ENCODE assay signal across 12 cellular contexts in the genomic region with DNA sequence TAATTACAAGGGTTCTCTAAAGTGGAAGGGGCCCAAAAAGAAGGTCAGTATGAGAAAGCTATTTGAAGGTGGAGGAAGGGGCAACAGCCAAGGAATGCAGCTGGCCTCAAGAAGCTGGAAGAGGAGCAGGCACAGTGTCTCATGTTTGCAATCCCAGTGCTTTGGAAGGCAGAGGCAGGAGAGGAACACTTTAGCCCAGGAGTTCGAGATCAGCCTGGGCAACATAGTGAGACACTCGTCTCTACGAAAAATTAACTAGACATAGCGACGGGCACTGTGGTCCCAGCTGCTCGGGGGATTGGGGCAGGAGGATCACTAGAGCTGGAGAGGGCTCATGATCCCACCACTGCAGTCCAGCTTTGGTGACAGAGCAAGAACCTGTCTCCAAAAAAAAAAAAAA. TPM values are rescaled to one million over a fixed set of nuclear protein-coding genes. Genes with fewer than 3 reads are reported as not detected.
A peak's percentile ranks its signal among the peaks of the same experiment; 100 is the strongest.
DNase-seq lines count a peak whose midpoint lies in the region; ATAC-seq lines count a peak whose summit lies in the region.
"Had no signal": no experiment of that assay in that cellular context is flagged by ENCODE, and none has a peak within 500 bp of the region (broad histone marks: within the 10 kb centered on the region; RNA-seq: fewer than 3 reads in every experiment).

No MANE protein-coding gene starts in this region.

- H3K27ac ChIP-seq in layer of hippocampus (ENCODE audit: low read depth, low read length) (peak overlapping the region; percentile 87), stomach smooth muscle (ENCODE audit: low read length) (no peak overlapping the region)

- H3K27me3 Mint-ChIP-seq in activated CD8-positive, alpha-beta memory T cell treated with anti-CD3 and anti-CD28 coated beads, Interleukin-2, amount 10 ng/mL, durations not matched to agents 7 days and 5 days: peaks cover 19% of the 10 kb centered on the region
- H3K27me3 Mint-ChIP-seq in activated T-helper 1 cell treated with anti-CD3 and anti-CD28 coated beads, Interleukin-12 subunit alpha, Interleukin-12 subunit beta, Interleukin-2, Interleukin-4 antibody, amounts not matched to agents 30 ng/mL and 10 ng/mL and 1 ng/mL, durations not matched to agents 14 hours and 24 hours and 36 hours (ENCODE audit: insufficient read depth): no peaks in the 10 kb centered on the region

- peak overlapping the region; percentile 65 to 85 for H3K4me3 ChIP-seq in stomach smooth muscle (ENCODE audit: low read length in 2 of 2)

- H3K4me3 Mint-ChIP-seq in activated CD8-positive, alpha-beta memory T cell treated with anti-CD3 and anti-CD28 coated beads, Interleukin-2, amount 10 ng/mL, durations not matched to agents 7 days and 5 days: peak overlapping the region; percentile 78
- H3K4me3 Mint-ChIP-seq in activated T-helper 1 cell treated with anti-CD3 and anti-CD28 coated beads, Interleukin-12 subunit alpha, Interleukin-12 subunit beta, Interleukin-2, Interleukin-4 antibody, amounts not matched to agents 30 ng/mL and 10 ng/mL and 1 ng/mL, durations not matched to agents 14 hours and 24 hours and 36 hours: peak overlapping the region; percentile 87

- H3K9ac ChIP-seq in stomach smooth muscle (ENCODE audit: low read length in 2 of 2): no peak overlapping the region

- H3K27me3 ChIP-seq in layer of hippocampus (ENCODE audit: control insufficient read depth, insufficient read depth, low read length) (no peaks in the 10 kb centered on the region), stomach smooth muscle (ENCODE audit: control insufficient read depth in 1 of 2, insufficient read depth in 2 of 2, low read length in 2 of 2) (no peaks in the 10 kb centered on the region)
- H3K27me3 ChIP-seq: left lung, SJCRH30, vagina had no signal

- H3K9me3 Mint-ChIP-seq in activated CD8-positive, alpha-beta memory T cell treated with anti-CD3 and anti-CD28 coated beads, Interleukin-2, amount 10 ng/mL, durations not matched to agents 7 days and 5 days (ENCODE audit: low read depth): no peaks in the 10 kb centered on the region
- no peaks in the 10 kb centered on the region for H3K9me3 Mint-ChIP-seq in activated T-helper 1 cell treated with anti-CD3 and anti-CD28 coated beads, Interleukin-12 subunit alpha, Interleukin-12 subunit beta, Interleukin-2, Interleukin-4 antibody, amounts not matched to agents 30 ng/mL and 10 ng/mL and 1 ng/mL, durations not matched to agents 14 hours and 24 hours and 36 hours

- intact Hi-C loops in activated T-helper 1 cell treated with anti-CD3 and anti-CD28 coated beads, Interleukin-12 subunit alpha, Interleukin-12 subunit beta, Interleukin-2, Interleukin-4 antibody, amounts not matched to agents 30 ng/mL and 10 ng/mL and 1 ng/mL, durations not matched to agents 14 hours and 24 hours and 36 hours (cut with micrococcal nuclease): no loop called here

- no peak for ATAC-seq in activated CD8-positive, alpha-beta memory T cell treated with anti-CD3 and anti-CD28 coated beads, Interleukin-2, amount 10 ng/mL, durations not matched to agents 7 days and 5 days
- no peak for ATAC-seq in HG03139 (IDR thresholded peaks at IDR 0.05; ENCODE audit: unreplicated experiment)
- ATAC-seq in GM21381 (IDR thresholded peaks at IDR 0.05; ENCODE audit: unreplicated experiment): no peak

- H3K36me3 ChIP-seq in stomach smooth muscle (ENCODE audit: control insufficient read depth in 2 of 2, insufficient read depth in 2 of 2, low read length in 2 of 2): no peaks in the 10 kb centered on the region
- H3K36me3 ChIP-seq: left lung, SJCRH30, vagina had no signal

- H3K4me1 ChIP-seq in stomach smooth muscle (ENCODE audit: control insufficient read depth, insufficient read depth, low read length): peaks cover 7% of the 10 kb centered on the region

- no peak for DNase-seq in activated CD8-positive, alpha-beta memory T cell treated with anti-CD3 and anti-CD28 coated beads, Interleukin-2, amount 10 ng/mL, durations not matched to agents 7 days and 5 days
- DNase-seq in activated CD8-positive, alpha-beta memory T cell treated with anti-CD3 and anti-CD28 coated beads, Interleukin-2, amount 50 U/mL, for 4 hours: no peak
- no peak for DNase-seq in activated T-helper 1 cell treated with anti-CD3 and anti-CD28 coated beads, Interleukin-12 subunit alpha, Interleukin-12 subunit beta, Interleukin-2, Interleukin-4 antibody, amounts not matched to agents 30 ng/mL and 10 ng/mL and 1 ng/mL, durations not matched to agents 14 hours and 24 hours and 36 hours (ENCODE audit: low spot score)
- no peak for DNase-seq in NCI-H82 treated with DMSO at 0.1 percent for 48 hours (lab: John Stamatoyannopoulos, UW; ENCODE audit: unreplicated experiment)
- DNase-seq: NCI-H1436 treated with DMSO at 0.1 percent for 48 hours had no signal

- no peaks in the 10 kb centered on the region for H3K36me3 Mint-ChIP-seq in activated CD8-positive, alpha-beta memory T cell treated with anti-CD3 and anti-CD28 coated beads, Interleukin-2, amount 10 ng/mL, durations not matched to agents 7 days and 5 days
- H3K36me3 Mint-ChIP-seq in activated T-helper 1 cell treated with anti-CD3 and anti-CD28 coated beads, Interleukin-12 subunit alpha, Interleukin-12 subunit beta, Interleukin-2, Interleukin-4 antibody, amounts not matched to agents 30 ng/mL and 10 ng/mL and 1 ng/mL, durations not matched to agents 14 hours and 24 hours and 36 hours (ENCODE audit: low read depth): peaks cover 2% of the 10 kb centered on the region

- no peaks in the 10 kb centered on the region for H3K9me3 ChIP-seq in stomach smooth muscle (ENCODE audit: control insufficient read depth in 2 of 2, low read length in 2 of 2)
- H3K9me3 ChIP-seq: left lung, SJCRH30, vagina had no signal

- peak overlapping the region; percentile 54 for H3K27ac Mint-ChIP-seq in activated CD8-positive, alpha-beta memory T cell treated with anti-CD3 and anti-CD28 coated beads, Interleukin-2, amount 10 ng/mL, durations not matched to agents 7 days and 5 days
- H3K27ac Mint-ChIP-seq in activated T-helper 1 cell treated with anti-CD3 and anti-CD28 coated beads, Interleukin-12 subunit alpha, Interleukin-12 subunit beta, Interleukin-2, Interleukin-4 antibody, amounts not matched to agents 30 ng/mL and 10 ng/mL and 1 ng/mL, durations not matched to agents 14 hours and 24 hours and 36 hours: peak overlapping the region; percentile 3

- CTCF ChIA-PET in activated CD8-positive, alpha-beta memory T cell treated with anti-CD3 and anti-CD28 coated beads, Interleukin-2, amount 10 ng/mL, durations not matched to agents 7 days and 5 days (lab: Charles Lee): interaction anchor here (0.7 to 2.9 kb wide), 6 partner anchors 8 to 290 kb away, joined by 3 to 8 read pairs (median 4); no protein-coding TSS in a partner anchor

- peaks cover 42% of the 10 kb centered on the region for H3K4me1 Mint-ChIP-seq in activated CD8-positive, alpha-beta memory T cell treated with anti-CD3 and anti-CD28 coated beads, Interleukin-2, amount 10 ng/mL, durations not matched to agents 7 days and 5 days
- H3K4me1 Mint-ChIP-seq in activated T-helper 1 cell treated with anti-CD3 and anti-CD28 coated beads, Interleukin-12 subunit alpha, Interleukin-12 subunit beta, Interleukin-2, Interleukin-4 antibody, amounts not matched to agents 30 ng/mL and 10 ng/mL and 1 ng/mL, durations not matched to agents 14 hours and 24 hours and 36 hours (ENCODE audit: low read depth): peaks cover 51% of the 10 kb centered on the region

RNA-seq across cellular contexts. Expression of gene NEK3, which starts 0.7 kb away (rescaled TPM):
- 1 to 10 TPM; 2.6 to 2.8 TPM for total RNA-seq in activated CD8-positive, alpha-beta memory T cell treated with anti-CD3 and anti-CD28 coated beads, Interleukin-2, amount 10 ng/mL, durations not matched to agents 7 days and 5 days
- total RNA-seq in activated T-helper 1 cell treated with anti-CD3 and anti-CD28 coated beads, Interleukin-12 subunit alpha, Interleukin-12 subunit beta, Interleukin-2, Interleukin-4 antibody, amounts not matched to agents 30 ng/mL and 10 ng/mL and 1 ng/mL, durations not matched to agents 14 hours and 24 hours and 36 hours: 10.5 and 12.0 TPM in 2 replicates

RNA-seq across cellular contexts. Expression of gene NEK5, which starts 31.2 kb away (rescaled TPM):
- not detected for total RNA-seq in activated CD8-positive, alpha-beta memory T cell treated with anti-CD3 and anti-CD28 coated beads, Interleukin-2, amount 10 ng/mL, durations not matched to agents 7 days and 5 days
- total RNA-seq in activated T-helper 1 cell treated with anti-CD3 and anti-CD28 coated beads, Interleukin-12 subunit alpha, Interleukin-12 subunit beta, Interleukin-2, Interleukin-4 antibody, amounts not matched to agents 30 ng/mL and 10 ng/mL and 1 ng/mL, durations not matched to agents 14 hours and 24 hours and 36 hours: not detected in 2 replicates
- total RNA-seq: SJCRH30 had no signal
